ENCODE assay signal across 28 cellular contexts in the genomic region with DNA sequence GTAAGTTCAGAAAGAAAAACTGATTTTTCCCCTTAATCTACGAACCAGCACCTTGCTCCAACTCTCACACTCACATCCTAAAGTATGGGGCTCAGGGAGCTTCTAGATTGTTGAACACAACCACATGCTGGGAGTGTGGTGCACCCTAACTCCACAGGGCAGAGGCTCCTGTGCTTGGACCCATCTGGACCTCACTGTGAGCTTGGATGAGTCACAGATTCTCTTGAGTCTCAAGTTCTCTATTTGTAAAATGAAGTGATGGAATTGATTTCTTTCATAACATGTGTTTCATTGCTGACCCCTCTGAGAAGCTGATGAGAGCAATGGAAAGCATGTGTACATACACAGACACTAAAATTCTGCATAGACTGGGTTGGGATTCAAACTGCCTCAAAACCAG.
"Had no signal": no experiment of that assay in that cellular context is flagged by ENCODE, and none has a peak within 500 bp of the region (broad histone marks: within the 10 kb centered on the region; RNA-seq: fewer than 3 reads in every experiment).

No MANE protein-coding gene starts in this region.

- H3K79me2 ChIP-seq: parathyroid adenoma had no signal

- H3K27ac ChIP-seq: neural progenitor cell, ovary, parathyroid adenoma, psoas muscle, skin epidermis, spleen, suprapubic skin, testis, tibial artery, transverse colon, upper lobe of right lung, uterus had no signal

- H3K36me3 ChIP-seq: neural progenitor cell, ovary, spleen, suprapubic skin, tibial artery, transverse colon, upper lobe of right lung, uterus had no signal

- DNase-seq: natural killer cell; occipital lobe; ovary; posterior cingulate gyrus; psoas muscle; right cardiac atrium; spleen; stimulated activated CD4-positive, alpha-beta T cell treated with anti-CD3 and anti-CD28 coated beads, Interleukin-12 subunit alpha, Interleukin-12 subunit beta, amount 100 ng/mL, for 4 hours; stimulated activated CD4-positive, alpha-beta T cell treated with anti-CD3 and anti-CD28 coated beads, Interleukin-1b, Interleukin-23, amount 100 ng/mL, for 48 hours; stimulated activated CD4-positive, alpha-beta T cell treated with anti-CD3 and anti-CD28 coated beads, Interleukin-4, amount 100 ng/mL, for 1 hour; stimulated activated CD4-positive, alpha-beta T cell treated with anti-CD3 and anti-CD28 coated beads, Interleukin-4, amount 100 ng/mL, for 4 hours; stimulated activated CD8-positive, alpha-beta memory T cell treated with anti-CD3 and anti-CD28 coated beads, Interleukin-4, amount 100 ng/mL, for 48 hours; stimulated activated naive CD4-positive, alpha-beta T cell; stimulated activated naive CD8-positive, alpha-beta T cell treated with anti-CD3 and anti-CD28 coated beads, Interleukin-15, amount 100 ng/mL, for 72 hours; stimulated activated naive CD8-positive, alpha-beta T cell treated with anti-CD3 and anti-CD28 coated beads, Interleukin-15, Interleukin-2, amounts not matched to agents 100 U/mL and 50 U/mL, for 24 hours; substantia nigra; testis; tibial artery; transverse colon; upper lobe of right lung; uterus had no signal

- H3K9ac ChIP-seq: neural progenitor cell, parathyroid adenoma had no signal

- ATAC-seq: natural killer cell; psoas muscle; right cardiac atrium; sciatic nerve; stimulated activated memory B cell treated with anti-CD40 and anti-IgM and Interleukin-4, amounts not matched to agents 10 μg/mL and 1 μg/mL and 100 μg/mL, for 72 hours; stimulated activated naive CD8-positive, alpha-beta T cell treated with anti-CD3 and anti-CD28 coated beads, Interleukin-15, amount 100 ng/mL, for 72 hours; stimulated activated naive CD8-positive, alpha-beta T cell treated with anti-CD3 and anti-CD28 coated beads, Interleukin-15, Interleukin-2, amounts not matched to agents 100 U/mL and 50 U/mL, for 24 hours; upper lobe of right lung had no signal

- H3K4me1 ChIP-seq: neural progenitor cell, parathyroid adenoma, psoas muscle, spleen, suprapubic skin, testis, transverse colon, upper lobe of right lung, uterus had no signal

- H3K27me3 ChIP-seq: neural progenitor cell, ovary, spleen, suprapubic skin, testis, tibial artery, transverse colon, upper lobe of right lung, uterus had no signal

- H3K9me3 ChIP-seq: ovary, psoas muscle, spleen, suprapubic skin, testis, tibial artery, transverse colon, upper lobe of right lung, uterus had no signal

- H3K4me2 ChIP-seq: neural progenitor cell, smooth muscle cell had no signal

- H3K4me3 ChIP-seq: neural progenitor cell, ovary, psoas muscle, skin epidermis, smooth muscle cell, spleen, suprapubic skin, testis, tibial artery, transverse colon, upper lobe of right lung, uterus had no signal

- H2AFZ ChIP-seq: neural progenitor cell, parathyroid adenoma had no signal
